ENCODE assay signal across 8 cellular contexts in genomic region chr1:54405894-54406293, GRCh38. TPM values are rescaled to one million over a fixed set of nuclear protein-coding genes. Genes with fewer than 3 reads are reported as not detected.
DNase-seq lines count a peak whose midpoint lies in the region; ATAC-seq and TF ChIP-seq lines count a peak whose summit lies in the region.

No MANE protein-coding gene starts in this region.

- DNase-seq in NCI-H2196 (lab: John Stamatoyannopoulos, UW; ENCODE audit: unreplicated experiment) (peak; percentile 48), NCI-H2196 treated with DMSO at 0.1 percent for 48 hours (lab: John Stamatoyannopoulos, UW; ENCODE audit: unreplicated experiment) (no peak), hepatocyte (ENCODE audit: low spot score) (no peak), DMS153 treated with DMSO at 0.1 percent for 48 hours (lab: John Stamatoyannopoulos, UW; ENCODE audit: unreplicated experiment) (no peak)
- DNase-seq in CD4-positive, alpha-beta T cell: no peak

- H4K20me1 ChIP-seq in SU-DHL-6 (ENCODE audit: low read depth, low read length) (no peaks in the 10 kb centered on the region; the same call in 1 of the 2 replicates), hepatocyte (ENCODE audit: insufficient read depth, poor library complexity, severe bottlenecking) (peaks cover 40% of the 10 kb centered on the region)

- H3F3A ChIP-seq in SU-DHL-6 (ENCODE audit: insufficient read depth): 0 out of 2 replicates have a peak, but pooled peaks cover 8% of the 10 kb centered on the region

- H3K79me2 ChIP-seq in SU-DHL-6 (ENCODE audit: insufficient read depth, low read length) (no peaks in the 10 kb centered on the region), hepatocyte (peaks cover 47% of the 10 kb centered on the region)

- H2AFZ ChIP-seq in SU-DHL-6 (ENCODE audit: low read depth, low read length, severe bottlenecking) (no peak overlapping the region), hepatocyte (no peak overlapping the region)

- no peak overlapping the region for H3K4me3 Mint-ChIP-seq in CD4-positive, alpha-beta T cell

- no CpG with 5 or more reads among the region's 58 CpGs for WGBS in hepatocyte (ENCODE audit: low lambda C conversion rate, missing lambda C conversion rate)

- no peaks in the 10 kb centered on the region for H3K9me3 Mint-ChIP-seq in CD4-positive, alpha-beta T cell

- H3K27ac ChIP-seq in SU-DHL-6 (ENCODE audit: low read depth, low read length) (no peak overlapping the region), hepatocyte (peak overlapping the region; percentile 49), subcutaneous abdominal adipose tissue (ENCODE audit: low read depth, low read length) (no peak overlapping the region)
- no peak overlapping the region for H3K27ac ChIP-seq in CD4-positive, alpha-beta T cell (ENCODE audit: low read depth, low read length)

- no peaks in the 10 kb centered on the region for H3K27me3 ChIP-seq in SU-DHL-6 (ENCODE audit: low read length)
- no peaks in the 10 kb centered on the region for H3K27me3 ChIP-seq in hepatocyte
- no peaks in the 10 kb centered on the region for H3K27me3 ChIP-seq in subcutaneous abdominal adipose tissue (ENCODE audit: control insufficient read depth in 5 of 5, insufficient read depth in 4 of 5, low read length in 5 of 5)
- no peaks in the 10 kb centered on the region for H3K27me3 ChIP-seq in CD4-positive, alpha-beta T cell (ENCODE audit: control insufficient read depth, insufficient read depth, low read length)

- peak overlapping the region; percentile 26; the same call in 1 of the 2 replicates for H3K9ac ChIP-seq in SU-DHL-6 (ENCODE audit: low read length)
- H3K9ac ChIP-seq in subcutaneous abdominal adipose tissue (ENCODE audit: low read length in 5 of 5): no peak overlapping the region

- no peaks in the 10 kb centered on the region for H3K9me3 ChIP-seq in SU-DHL-6 (ENCODE audit: insufficient read depth, low read length)
- no peaks in the 10 kb centered on the region for H3K9me3 ChIP-seq in hepatocyte (ENCODE audit: low read depth)
- no peaks in the 10 kb centered on the region for H3K9me3 ChIP-seq in subcutaneous abdominal adipose tissue (ENCODE audit: control insufficient read depth in 5 of 5, low read length in 5 of 5)
- no peaks in the 10 kb centered on the region for H3K9me3 ChIP-seq in CD4-positive, alpha-beta T cell (ENCODE audit: control insufficient read depth, low read length)

- TF ChIP-seq CTCF in SU-DHL-6 (IDR thresholded peaks at IDR 0.05; ENCODE audit: insufficient read depth, low read length, poor library complexity, severe bottlenecking) (no peak), hepatocyte (IDR thresholded peaks at IDR 0.05; ENCODE audit: poor library complexity) (no peak)
- TF ChIP-seq CTCF in CD4-positive, alpha-beta T cell (IDR thresholded peaks at IDR 0.05): no peak

- H3K9me2 ChIP-seq in SU-DHL-6 (replicated peaks; ENCODE audit: insufficient read depth, low read length) (no peaks in the 10 kb centered on the region), hepatocyte (replicated peaks; ENCODE audit: insufficient read depth) (no peaks in the 10 kb centered on the region)

- H3K4me2 ChIP-seq in SU-DHL-6 (ENCODE audit: low read depth, low read length, poor library complexity, severe bottlenecking) (peak overlapping the region; percentile 38), hepatocyte (peak overlapping the region; percentile 96)

- H3K4me3 ChIP-seq in SU-DHL-6 (ENCODE audit: insufficient read depth, low read length, poor library complexity, severe bottlenecking) (peak overlapping the region; percentile 55), hepatocyte (peak overlapping the region; percentile 51), subcutaneous abdominal adipose tissue (ENCODE audit: low read depth in 1 of 5, low read length in 5 of 5) (peak overlapping the region in 3 of 5 donors; percentile 38 to 79 (median 75))

- H3K36me3 Mint-ChIP-seq in CD4-positive, alpha-beta T cell (ENCODE audit: low read depth): peaks cover 42% of the 10 kb centered on the region

- ATAC-seq in CD4-positive, alpha-beta T cell (ENCODE audit: poor library complexity): no peak
- no peak for ATAC-seq in GM18498 (IDR thresholded peaks at IDR 0.05; ENCODE audit: unreplicated experiment)

- H3K4me1 ChIP-seq in hepatocyte (ENCODE audit: insufficient read depth) (peaks cover 56% of the 10 kb centered on the region), subcutaneous abdominal adipose tissue (ENCODE audit: control insufficient read depth in 5 of 5, insufficient read depth in 5 of 5, low read length in 5 of 5) (peaks cover 3 to 53% (median 39%) of the 10 kb centered on the region in 5 donors)

- H3K27ac Mint-ChIP-seq in CD4-positive, alpha-beta T cell: no peak overlapping the region

- CTCF ChIA-PET in CD4-positive, alpha-beta T cell (lab: Charles Lee): interaction anchor here (2.3 kb wide), 2 partner anchors 81 to 83 kb away, joined by 10 to 26 read pairs; no protein-coding TSS in a partner anchor

- H3K27me3 Mint-ChIP-seq in CD4-positive, alpha-beta T cell: no peaks in the 10 kb centered on the region

- intact Hi-C loops in CD4-positive, alpha-beta T cell (cut with DNase I, micrococcal nuclease): loop anchor here (2.0 to 10.0 kb wide), 10 partner anchors 49 to 569 kb away; partner anchors contain the start of genes TCEANC2 (in 2 of the 2), TMEM59 (in 2 of the 2), NDC1 (in 1 of the 2) and PARS2 (in 1 of the 2)

- H3K36me3 ChIP-seq in SU-DHL-6 (ENCODE audit: low read length) (no peaks in the 10 kb centered on the region), hepatocyte (replicated peaks; ENCODE audit: insufficient read depth, low read depth) (no peaks in the 10 kb centered on the region), subcutaneous abdominal adipose tissue (ENCODE audit: control insufficient read depth in 5 of 5, insufficient read depth in 5 of 5, low read length in 5 of 5) (peaks cover 9 to 19% (median 16%) of the 10 kb centered on the region in 5 donors)

- H3K4me1 Mint-ChIP-seq in CD4-positive, alpha-beta T cell (ENCODE audit: low read depth): peaks cover 78% of the 10 kb centered on the region

- POLR2A ChIA-PET in CD4-positive, alpha-beta T cell (lab: Charles Lee): interaction anchor here (0.8 to 2.5 kb wide), 13 partner anchors 22 to 353 kb away, joined by 3 to 138 read pairs (median 7); partner anchors contain the start of genes CYB5RL, MRPL37, TCEANC2 and TMEM59

RNA-seq across cellular contexts. Expression of gene SSBP3, which starts 0.3 kb away (rescaled TPM):
- 27.1 and 47.2 TPM in 2 replicates for total RNA-seq in hepatocyte
- polyA plus RNA-seq in hepatocyte: 23.8 and 25.8 TPM in 2 replicates
- 10 to 100 TPM; 50.6 to 52.4 TPM for total RNA-seq in CD4-positive, alpha-beta T cell
